15 cellular contexts compared by ENCODE assay signal in the genomic region with DNA sequence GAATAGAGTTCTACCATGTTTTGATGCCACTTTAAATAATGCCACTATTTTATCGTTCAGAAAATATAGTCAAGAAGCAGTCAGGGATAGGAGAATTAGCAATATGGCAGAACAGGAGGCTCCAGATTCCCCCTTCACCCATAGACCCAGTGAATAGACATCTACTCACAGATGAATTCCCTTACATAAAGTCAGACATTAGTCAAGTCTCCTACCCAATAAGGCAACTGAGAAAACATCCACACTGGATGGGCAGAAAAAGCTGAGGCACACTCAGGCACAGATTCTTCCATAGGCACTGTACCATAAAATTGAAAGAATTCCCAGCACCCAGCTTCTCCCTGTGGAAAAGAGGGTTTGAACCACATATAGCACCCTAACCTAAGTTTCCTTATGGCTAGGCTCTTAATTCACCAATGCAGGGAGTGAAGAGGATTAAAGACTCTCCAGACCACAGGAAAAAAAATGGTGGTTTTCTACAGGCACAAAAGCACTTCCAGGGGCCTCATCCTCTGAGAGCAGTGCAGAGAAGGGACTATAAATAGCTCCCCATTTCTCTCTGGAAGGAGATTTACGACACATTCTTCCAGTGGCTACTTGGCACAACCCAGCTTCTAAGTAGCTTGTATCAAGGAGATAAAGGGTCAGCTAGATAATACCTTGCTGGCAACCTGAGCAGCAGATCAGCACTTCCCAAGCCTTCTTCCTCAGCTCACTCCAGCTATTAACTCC.
DNase-seq lines count a peak whose midpoint lies in the region; ATAC-seq and TF ChIP-seq lines count a peak whose summit lies in the region.
"Had no signal": no experiment of that assay in that cellular context is flagged by ENCODE, and none has a peak within 500 bp of the region (broad histone marks: within the 10 kb centered on the region; RNA-seq: fewer than 3 reads in every experiment).

No MANE protein-coding gene starts in this region.

- H3K9ac ChIP-seq in KMS-11 = no peak overlapping the region

- H3K27ac ChIP-seq in KMS-11 = 0 out of 2 replicates have a peak overlapping the region, but pooled peaks have one; percentile 43
- peak overlapping the region; percentile 3 for H3K27ac ChIP-seq in mesodermal cell (ENCODE audit: low read depth, low read length, severe bottlenecking)
- H3K27ac ChIP-seq in ascending aorta = no peak overlapping the region
- H3K27ac ChIP-seq: gastroesophageal sphincter, ovary had no signal

- H3K4me1 ChIP-seq in KMS-11 (ENCODE audit: low read depth, poor library complexity, severe bottlenecking) = peaks cover 40% of the 10 kb centered on the region
- peaks cover 20% of the 10 kb centered on the region for H3K4me1 ChIP-seq in mesodermal cell (ENCODE audit: control insufficient read depth, insufficient read depth, low read length, poor library complexity, severe bottlenecking)
- no peaks in the 10 kb centered on the region for H3K4me1 ChIP-seq in ascending aorta
- H3K4me1 ChIP-seq: gastroesophageal sphincter had no signal

- H3K4me1 Mint-ChIP-seq in central memory CD8-positive, alpha-beta T cell = peaks cover 24% of the 10 kb centered on the region
- no peaks in the 10 kb centered on the region for H3K4me1 Mint-ChIP-seq in activated T-helper 2 cell treated with anti-CD3 and anti-CD28 coated beads, Interferon-gamma antibody, Interleukin-2, Interleukin-4, amounts not matched to agents 10 μg/mL and 5 μg/mL and 100 μg/mL, durations not matched to agents 14 hours and 24 hours and 36 hours (ENCODE audit: low read depth)

- no peaks in the 10 kb centered on the region for H3K79me2 ChIP-seq in KMS-11 (ENCODE audit: insufficient read depth, low read depth)

- H3K9me3 Mint-ChIP-seq in central memory CD8-positive, alpha-beta T cell = peaks cover 21% of the 10 kb centered on the region
- peaks cover 10% of the 10 kb centered on the region for H3K9me3 Mint-ChIP-seq in activated T-helper 2 cell treated with anti-CD3 and anti-CD28 coated beads, Interferon-gamma antibody, Interleukin-2, Interleukin-4, amounts not matched to agents 10 μg/mL and 5 μg/mL and 100 μg/mL, durations not matched to agents 14 hours and 24 hours and 36 hours

- peak overlapping the region; percentile 33 for H3K4me3 Mint-ChIP-seq in central memory CD8-positive, alpha-beta T cell
- no peak overlapping the region for H3K4me3 Mint-ChIP-seq in activated T-helper 2 cell treated with anti-CD3 and anti-CD28 coated beads, Interferon-gamma antibody, Interleukin-2, Interleukin-4, amounts not matched to agents 10 μg/mL and 5 μg/mL and 100 μg/mL, durations not matched to agents 14 hours and 24 hours and 36 hours (ENCODE audit: low read depth)

- H4K20me1 ChIP-seq in KMS-11 (ENCODE audit: insufficient read depth) = no peaks in the 10 kb centered on the region

- H3K27me3 ChIP-seq in KMS-11 (ENCODE audit: insufficient read depth, low read depth) = no peaks in the 10 kb centered on the region
- H3K27me3 ChIP-seq in ascending aorta = no peaks in the 10 kb centered on the region
- H3K27me3 ChIP-seq: gastroesophageal sphincter, ovary had no signal

- ATAC-seq in central memory CD8-positive, alpha-beta T cell (replicated peaks; ENCODE audit: extremely low read depth, poor library complexity, severe bottlenecking) = no peak
- ATAC-seq in HG03378 (IDR thresholded peaks at IDR 0.05; ENCODE audit: unreplicated experiment) = no peak
- ATAC-seq: gastroesophageal sphincter; stimulated activated naive CD8-positive, alpha-beta T cell treated with anti-CD3 and anti-CD28 coated beads, Interleukin-15, Interleukin-2, amounts not matched to agents 100 U/mL and 50 U/mL, for 24 hours had no signal

- intact Hi-C loops in activated T-helper 2 cell treated with anti-CD3 and anti-CD28 coated beads, Interferon-gamma antibody, Interleukin-2, Interleukin-4, amounts not matched to agents 10 μg/mL and 5 μg/mL and 100 μg/mL, durations not matched to agents 14 hours and 24 hours and 36 hours (cut with micrococcal nuclease) = no loop called here
- intact Hi-C loops in ascending aorta (cut with DNase I) = no loop called here

- H3K27me3 Mint-ChIP-seq in central memory CD8-positive, alpha-beta T cell = no peaks in the 10 kb centered on the region
- H3K27me3 Mint-ChIP-seq in activated T-helper 2 cell treated with anti-CD3 and anti-CD28 coated beads, Interferon-gamma antibody, Interleukin-2, Interleukin-4, amounts not matched to agents 10 μg/mL and 5 μg/mL and 100 μg/mL, durations not matched to agents 14 hours and 24 hours and 36 hours (ENCODE audit: low read depth) = no peaks in the 10 kb centered on the region

- no peak overlapping the region for H2AFZ ChIP-seq in KMS-11 (ENCODE audit: low read depth)

- H3K4me2 ChIP-seq in KMS-11 = peak overlapping the region; percentile 61

- H3K36me3 ChIP-seq in KMS-11 (ENCODE audit: insufficient read depth) (no peaks in the 10 kb centered on the region), mesodermal cell (ENCODE audit: control insufficient read depth, insufficient read depth, low read length) (no peaks in the 10 kb centered on the region), ascending aorta (no peaks in the 10 kb centered on the region)
- H3K36me3 ChIP-seq: gastroesophageal sphincter, ovary had no signal

- peak; percentile 8 for DNase-seq in ELF-1 (ENCODE audit: low read depth, low spot score)
- DNase-seq in central memory CD8-positive, alpha-beta T cell (ENCODE audit: low spot score in 2 of 2) = no peak
- no peak for DNase-seq in AG08395 (ENCODE audit: low spot score)
- DNase-seq in activated T-helper 2 cell treated with anti-CD3 and anti-CD28 coated beads, Interferon-gamma antibody, Interleukin-2, Interleukin-4, amounts not matched to agents 10 μg/mL and 5 μg/mL and 100 μg/mL, durations not matched to agents 14 hours and 24 hours and 36 hours (ENCODE audit: low spot score) = no peak
- DNase-seq in ascending aorta (ENCODE audit: low spot score in 2 of 2) = no peak
- DNase-seq: activated gamma-delta T cell treated with Interleukin-2 at 50 U/mL for 16 hours; cortex of kidney; GOT3; ovary; stimulated activated CD4-positive, alpha-beta T cell treated with anti-CD3 and anti-CD28 coated beads, Interleukin-2, amount 100 ng/mL, for 48 hours; stimulated activated naive CD8-positive, alpha-beta T cell treated with anti-CD3 and anti-CD28 coated beads, Interleukin-15, Interleukin-2, amounts not matched to agents 100 U/mL and 50 U/mL, for 24 hours had no signal

- no peak for TF ChIP-seq CTCF in KMS-11 (conservative IDR thresholded peaks at IDR 0.05; ENCODE audit: low read depth, low read length)
- TF ChIP-seq CTCF in ascending aorta (IDR thresholded peaks at IDR 0.05) = no peak

- H3K9me3 ChIP-seq in mesodermal cell (ENCODE audit: control insufficient read depth, low read length) = peaks cover 12% of the 10 kb centered on the region
- H3K9me3 ChIP-seq in ascending aorta = peaks cover 0 to 9% of the 10 kb centered on the region in 2 donors

- H3K27ac Mint-ChIP-seq in central memory CD8-positive, alpha-beta T cell (ENCODE audit: low read depth) = peak overlapping the region; percentile 20
- H3K27ac Mint-ChIP-seq in activated T-helper 2 cell treated with anti-CD3 and anti-CD28 coated beads, Interferon-gamma antibody, Interleukin-2, Interleukin-4, amounts not matched to agents 10 μg/mL and 5 μg/mL and 100 μg/mL, durations not matched to agents 14 hours and 24 hours and 36 hours = no peak overlapping the region

- WGBS in mesodermal cell (ENCODE audit: insufficient coverage in 2 of 2), 2 experiments = 86% methylated on average over 1 of the region's 2 CpGs; no CpG with 5 or more reads in 1 of the 2 experiments

- H3K4me3 ChIP-seq in KMS-11 (IDR thresholded peaks at IDR 0.05; ENCODE audit: insufficient read depth, low read depth, low read length) (no peak overlapping the region), mesodermal cell (ENCODE audit: extremely low read depth, insufficient read depth, low read length, poor library complexity, severe bottlenecking) (no peak overlapping the region), ascending aorta (no peak overlapping the region)
- H3K4me3 ChIP-seq: gastroesophageal sphincter, ovary had no signal

- peaks cover 3% of the 10 kb centered on the region for H3K36me3 Mint-ChIP-seq in central memory CD8-positive, alpha-beta T cell (ENCODE audit: insufficient read depth)
- H3K36me3 Mint-ChIP-seq in activated T-helper 2 cell treated with anti-CD3 and anti-CD28 coated beads, Interferon-gamma antibody, Interleukin-2, Interleukin-4, amounts not matched to agents 10 μg/mL and 5 μg/mL and 100 μg/mL, durations not matched to agents 14 hours and 24 hours and 36 hours (ENCODE audit: low read depth) = no peaks in the 10 kb centered on the region

Comparison
In these comparisons a context has a peak if more than half of its experiments do, and no peak if none do; other contexts are left out.
1. H3K27ac ChIP-seq: peak in KMS-11 (single experiment) and mesodermal cell (single experiment); none in ascending aorta (0 of 2).